In genomic region chr18:3265564-3266033, GRCh38 we compare ENCODE assay signal across 2 cellular contexts.
A peak's percentile ranks its signal among the peaks of the same experiment; 100 is the strongest.
TF ChIP-seq lines count a peak whose summit lies in the region.

No MANE protein-coding gene starts in this region.

TF ChIP-seq in GM12878, 131 proteins besides CTCF, POLR2A, EP300 and RAD21 (continued from another document):
- TF ChIP-seq PBX3 (IDR thresholded peaks at IDR 0.05; ENCODE audit: insufficient replicate concordance, low read depth, low read length), result no peak
- TF ChIP-seq SMAD1 (IDR thresholded peaks at IDR 0.05; ENCODE audit: low read depth, partially characterized antibody), result no peak
- no peak for TF ChIP-seq TCF7 (IDR thresholded peaks at IDR 0.05; ENCODE audit: borderline replicate concordance)
- no peak for TF ChIP-seq CREB1 (IDR thresholded peaks at IDR 0.05; ENCODE audit: low read depth)
- no peak for TF ChIP-seq ZNF217 (IDR thresholded peaks at IDR 0.05)
- no peak for TF ChIP-seq ZNF207 (IDR thresholded peaks at IDR 0.05; ENCODE audit: borderline replicate concordance)
- TF ChIP-seq ATF7 (IDR thresholded peaks at IDR 0.05; ENCODE audit: low read depth), result peak; percentile 67; the same call in 1 of the 2 replicates
- TF ChIP-seq CHD2 (IDR thresholded peaks at IDR 0.05; ENCODE audit: borderline replicate concordance, low read depth, low read length), result no peak
- no peak for TF ChIP-seq CREM (IDR thresholded peaks at IDR 0.05; ENCODE audit: low read depth)
- TF ChIP-seq IKZF2 (IDR thresholded peaks at IDR 0.05), result peak; percentile 50 to 79; a peak in 3 of 4 replicates
- 0 out of 2 replicates have a peak, but pooled peaks have one; percentile 26 for TF ChIP-seq NR2F1 (conservative IDR thresholded peaks at IDR 0.05)
- peak; percentile 51; the same call in 1 of the 2 replicates for TF ChIP-seq IKZF1 (conservative IDR thresholded peaks at IDR 0.05)
- TF ChIP-seq NBN (IDR thresholded peaks at IDR 0.05), result 0 out of 2 replicates have a peak, but pooled peaks have one; percentile 49
- no peak for TF ChIP-seq E2F8 (IDR thresholded peaks at IDR 0.05; ENCODE audit: low read depth, partially characterized antibody)

TF ChIP-seq in HepG2, 621 proteins besides CTCF, POLR2A, EP300 and RAD21 (continued from another document):
- peak; percentile 37; the same call in 1 of the 2 replicates for TF ChIP-seq PRDM10 (CRISPR knock-in tag; IDR thresholded peaks at IDR 0.05; ENCODE audit: low read depth)
- TF ChIP-seq ZNF18 (CRISPR knock-in tag; IDR thresholded peaks at IDR 0.05; ENCODE audit: insufficient replicate concordance), result no peak
- TF ChIP-seq THAP7 (CRISPR knock-in tag; IDR thresholded peaks at IDR 0.05), result no peak
- no peak for TF ChIP-seq ZNF24 (IDR thresholded peaks at IDR 0.05)
- TF ChIP-seq ZNF710 (CRISPR knock-in tag; IDR thresholded peaks at IDR 0.05; ENCODE audit: borderline replicate concordance), result no peak
- TF ChIP-seq MIER2 (CRISPR knock-in tag; IDR thresholded peaks at IDR 0.05), result peak; percentile 90
- no peak for TF ChIP-seq TAF15 (IDR thresholded peaks at IDR 0.05; ENCODE audit: low read depth, low read length, poor library complexity, severe bottlenecking)
- no peak for TF ChIP-seq KLF16 (CRISPR knock-in tag; IDR thresholded peaks at IDR 0.05)
- TF ChIP-seq PITX1 (CRISPR knock-in tag; IDR thresholded peaks at IDR 0.05), result no peak
- no peak for TF ChIP-seq IKZF5 (CRISPR knock-in tag; IDR thresholded peaks at IDR 0.05)
- no peak for TF ChIP-seq NR3C1 (CRISPR knock-in tag; IDR thresholded peaks at IDR 0.05)
- no peak for TF ChIP-seq ZNF672 (CRISPR knock-in tag; IDR thresholded peaks at IDR 0.05)
